In genomic region chr9:131291795-131292315, GRCh38 we compare ENCODE assay signal across 21 cellular contexts. TPM values are rescaled to one million over a fixed set of nuclear protein-coding genes. Genes with fewer than 3 reads are reported as not detected.
DNase-seq lines count a peak whose midpoint lies in the region; ATAC-seq, FAIRE-seq and TF ChIP-seq lines count a peak whose summit lies in the region.
"Had no signal": no experiment of that assay in that cellular context is flagged by ENCODE, and none has a peak within 500 bp of the region (broad histone marks: within the 10 kb centered on the region; RNA-seq: fewer than 3 reads in every experiment).

No MANE protein-coding gene starts in this region.

- no peaks in the 10 kb centered on the region for H3K9me3 Mint-ChIP-seq in stimulated activated effector memory CD8-positive, alpha-beta T cell treated with anti-CD3 and anti-CD28 coated beads, Interleukin-12 subunit alpha, Interleukin-12 subunit beta, amount 100 ng/mL, for 72 hours
- H3K9me3 Mint-ChIP-seq: CD14-positive monocyte; CD8-positive, alpha-beta T cell; GM23338 had no signal

- H3K4me2 ChIP-seq in HepG2 (ENCODE audit: low read depth, low read length) (no peak overlapping the region), K562 (ENCODE audit: insufficient read depth, low read length) (no peak overlapping the region)
- H3K4me2 ChIP-seq: A549, GM23338 had no signal

- DNase-seq in HepG2 (ENCODE audit: low spot score) = no peak
- DNase-seq in right lobe of liver = no peak
- no peak for DNase-seq in K562 (ENCODE audit: extremely low read depth in 1 of 4, low spot score in 3 of 4)
- DNase-seq in right cardiac atrium = peak in 1 of 3 donors; percentile 60
- no peak for DNase-seq in stimulated activated effector memory CD8-positive, alpha-beta T cell treated with anti-CD3 and anti-CD28 coated beads, Interleukin-12 subunit alpha, Interleukin-12 subunit beta, amount 100 ng/mL, for 72 hours (ENCODE audit: low spot score in 2 of 2)
- no peak for DNase-seq in NCI-H1417 (lab: John Stamatoyannopoulos, UW)
- no peak for DNase-seq in erythroblast (lab: John Stamatoyannopoulos, UW)
- DNase-seq: BE2C; CD8-positive, alpha-beta T cell; COR-L47; DMS153; DMS79 treated with DMSO at 0.1 percent for 48 hours; EL; H7 had no signal

- no peak overlapping the region for H3K4me3 Mint-ChIP-seq in stimulated activated effector memory CD8-positive, alpha-beta T cell treated with anti-CD3 and anti-CD28 coated beads, Interleukin-12 subunit alpha, Interleukin-12 subunit beta, amount 100 ng/mL, for 72 hours
- H3K4me3 Mint-ChIP-seq: CD14-positive monocyte; CD8-positive, alpha-beta T cell; GM23338 had no signal

- no peaks in the 10 kb centered on the region for H3K36me3 Mint-ChIP-seq in stimulated activated effector memory CD8-positive, alpha-beta T cell treated with anti-CD3 and anti-CD28 coated beads, Interleukin-12 subunit alpha, Interleukin-12 subunit beta, amount 100 ng/mL, for 72 hours
- H3K36me3 Mint-ChIP-seq: CD14-positive monocyte; CD8-positive, alpha-beta T cell had no signal

- H3K79me2 ChIP-seq in HepG2 (ENCODE audit: insufficient read depth, low read length) (no peaks in the 10 kb centered on the region), K562 (ENCODE audit: control insufficient read depth, insufficient read depth, low read length) (no peaks in the 10 kb centered on the region)

- H3K9me1 ChIP-seq in K562 (ENCODE audit: control insufficient read depth, insufficient read depth, low read length) = no peaks in the 10 kb centered on the region

- TF ChIP-seq EP300 in HepG2 (IDR thresholded peaks at IDR 0.05; ENCODE audit: low read depth in 2 of 2, low read length in 2 of 2) (no peak), HepG2 (CRISPR knock-in tag; IDR thresholded peaks at IDR 0.05; ENCODE audit: borderline replicate concordance) (no peak), K562 (IDR thresholded peaks at IDR 0.05; ENCODE audit: low read length) (no peak)

- H2AFZ ChIP-seq in HepG2 (ENCODE audit: low read length) (no peak overlapping the region), K562 (ENCODE audit: low read depth, low read length) (no peak overlapping the region)
- H2AFZ ChIP-seq: GM23338 had no signal

- ATAC-seq in HepG2 = no peak
- no peak for ATAC-seq in right lobe of liver
- no peak for ATAC-seq in K562
- ATAC-seq in right cardiac atrium = no peak
- no peak for ATAC-seq in stimulated activated effector memory CD8-positive, alpha-beta T cell treated with anti-CD3 and anti-CD28 coated beads, Interleukin-12 subunit alpha, Interleukin-12 subunit beta, amount 100 ng/mL, for 72 hours
- ATAC-seq: A549; CD8-positive, alpha-beta T cell; GM23338 had no signal

- no peak for FAIRE-seq in HepG2 (lab: Jason Lieb, UNC)
- no peak for FAIRE-seq in K562 (lab: Jason Lieb, UNC)
- FAIRE-seq: A549, D721Med, G401.6, GM12891 had no signal

- peaks cover 5% of the 10 kb centered on the region for H3K4me1 Mint-ChIP-seq in stimulated activated effector memory CD8-positive, alpha-beta T cell treated with anti-CD3 and anti-CD28 coated beads, Interleukin-12 subunit alpha, Interleukin-12 subunit beta, amount 100 ng/mL, for 72 hours

- H4K20me1 ChIP-seq in HepG2 (ENCODE audit: insufficient read depth, low read length) (no peaks in the 10 kb centered on the region), K562 (replicated peaks; ENCODE audit: control insufficient read depth, insufficient read depth, low read length) (no peaks in the 10 kb centered on the region)

- TF ChIP-seq POLR2A in HepG2 (IDR thresholded peaks at IDR 0.05; ENCODE audit: insufficient read depth in 1 of 2, low read depth in 2 of 2, low read length in 2 of 2) = no peak
- no peak for TF ChIP-seq POLR2A in right lobe of liver (IDR thresholded peaks at IDR 0.05)
- TF ChIP-seq POLR2A in K562 (conservative IDR thresholded peaks at IDR 0.05) = no peak
- no peak for TF ChIP-seq POLR2A in erythroblast (IDR thresholded peaks at IDR 0.05; ENCODE audit: low read length)

- intact Hi-C loops in HepG2 (cut with micrococcal nuclease; ENCODE audit: unreplicated experiment) (no loop called here), right lobe of liver (cut with DNase I) (no loop called here), K562 (cut with micrococcal nuclease) (no loop called here), right cardiac atrium (cut with DNase I) (no loop called here)

- H3K4me1 ChIP-seq in HepG2 (ENCODE audit: insufficient read depth, low read length) (peaks cover 33% of the 10 kb centered on the region), right lobe of liver (no peaks in the 10 kb centered on the region), K562 (replicated peaks in 1 of 2; ENCODE audit: control insufficient read depth in 2 of 2, insufficient read depth in 2 of 2, low read length in 2 of 2) (peaks cover under 1 to 45% of the 10 kb centered on the region in 2 experiments; a peak in 4 of 5 replicates), right cardiac atrium (ENCODE audit: control insufficient read depth, insufficient read depth, low read length) (peaks cover 2% of the 10 kb centered on the region)
- H3K4me1 ChIP-seq: A549 had no signal

- H3K27me3 ChIP-seq in HepG2 (ENCODE audit: control insufficient read depth in 1 of 2, insufficient read depth in 2 of 2, low read length in 2 of 2) (peaks cover 4 to 21% of the 10 kb centered on the region in 2 experiments; a peak in 3 of 5 replicates), right lobe of liver (no peaks in the 10 kb centered on the region), K562 (ENCODE audit: control insufficient read depth in 2 of 2, insufficient read depth in 2 of 2, low read length in 2 of 2) (no peaks in the 10 kb centered on the region), right cardiac atrium (ENCODE audit: control insufficient read depth, insufficient read depth) (no peaks in the 10 kb centered on the region)
- H3K27me3 ChIP-seq: BE2C had no signal

- no peak overlapping the region for H3K9ac ChIP-seq in HepG2 (ENCODE audit: insufficient read depth, low read depth, low read length)
- H3K9ac ChIP-seq in K562 (ENCODE audit: insufficient read depth in 1 of 2, low read depth in 2 of 2, low read length in 2 of 2) = no peak overlapping the region; a peak in 1 of 4 replicates

- BruUV-seq in HepG2 (replicated peaks; lab: Mats Ljungman, UMichigan) (no TSS peak), K562 (replicated peaks; lab: Mats Ljungman, UMichigan) (no TSS peak)

- no peak overlapping the region for H3K27ac Mint-ChIP-seq in stimulated activated effector memory CD8-positive, alpha-beta T cell treated with anti-CD3 and anti-CD28 coated beads, Interleukin-12 subunit alpha, Interleukin-12 subunit beta, amount 100 ng/mL, for 72 hours
- H3K27ac Mint-ChIP-seq: CD8-positive, alpha-beta T cell; GM23338 had no signal

- H3K36me3 ChIP-seq in HepG2 (replicated peaks in 1 of 2; ENCODE audit: control insufficient read depth in 1 of 2, insufficient read depth in 2 of 2, low read length in 2 of 2) (no peaks in the 10 kb centered on the region), right lobe of liver (no peaks in the 10 kb centered on the region), K562 (ENCODE audit: control insufficient read depth, insufficient read depth, low read length) (no peaks in the 10 kb centered on the region)

- TF ChIP-seq RAD21 in HepG2 (CRISPR knock-in tag; IDR thresholded peaks at IDR 0.05) (no peak), K562 (CRISPR knock-in tag; conservative IDR thresholded peaks at IDR 0.05 in 1 of 2, IDR thresholded peaks at IDR 0.05 in 1 of 2) (no peak)

- POLR2A ChIA-PET in HepG2 (lab: Yijun Ruan, JAX) = no interaction called here
- POLR2A ChIA-PET in K562 (lab: Yijun Ruan, JAX) = interaction anchor here (0.5 to 1.3 kb wide), 3 partner anchors 13 to 1040 kb away, joined by 3 read pairs; no protein-coding TSS in a partner anchor

- TF ChIP-seq CTCF in HepG2 (CRISPR knock-in tag; IDR thresholded peaks at IDR 0.05) = no peak
- TF ChIP-seq CTCF in right lobe of liver (IDR thresholded peaks at IDR 0.05) = no peak
- TF ChIP-seq CTCF in K562 (IDR thresholded peaks at IDR 0.05 in 2 of 3, conservative IDR thresholded peaks at IDR 0.05 in 1 of 3; ENCODE audit: insufficient read depth in 2 of 3, low read depth in 1 of 3, low read length in 3 of 3) = no peak

- H3K9me3 ChIP-seq in HepG2 (ENCODE audit: low read length) (no peaks in the 10 kb centered on the region), right lobe of liver (no peaks in the 10 kb centered on the region), K562 (replicated peaks; ENCODE audit: control insufficient read depth, insufficient read depth, low read depth, low read length) (no peaks in the 10 kb centered on the region), right cardiac atrium (ENCODE audit: control insufficient read depth, low read length) (no peaks in the 10 kb centered on the region)
- H3K9me3 ChIP-seq: A549, BE2C had no signal

- 63% methylated on average over 3 of the region's 7 CpGs for WGBS in HepG2 (ENCODE audit: low lambda C conversion rate)
- 70% methylated on average over 4 of the region's 7 CpGs for WGBS in right lobe of liver (ENCODE audit: insufficient coverage, low coverage, low lambda C conversion rate, missing lambda C conversion rate)
- WGBS in K562 (ENCODE audit: insufficient coverage, low coverage, missing lambda C conversion rate) = 57% methylated on average over 7 of the region's 7 CpGs
- 74% methylated on average over 7 of the region's 7 CpGs for WGBS in right cardiac atrium

- H3K4me3 ChIP-seq in HepG2 (replicated peaks in 1 of 3; ENCODE audit: insufficient read depth in 1 of 3, low read depth in 2 of 3, low read length in 3 of 3) = no peak overlapping the region
- H3K4me3 ChIP-seq in right lobe of liver = no peak overlapping the region
- no peak overlapping the region for H3K4me3 ChIP-seq in K562
- no peak overlapping the region for H3K4me3 ChIP-seq in right cardiac atrium (ENCODE audit: low read length)
- H3K4me3 ChIP-seq: A549, GM23338 had no signal

- in situ Hi-C loops in HepG2 (cut with HindIII; ENCODE audit: extremely low pct_ligation_motif_present, low pct_unique_long_range_greater_than_20kb) = no loop called here
- in situ Hi-C loops in K562 (cut with MboI) = no loop called here

- CTCF ChIA-PET in HepG2 (lab: Yijun Ruan, JAX; ENCODE audit: low intra/inter-chr PET ratio, low total read pairs) = no interaction called here
- CTCF ChIA-PET in K562 (lab: Yijun Ruan, JAX; ENCODE audit: low intra/inter-chr PET ratio) = no interaction called here

- H3K27ac ChIP-seq in HepG2 (ENCODE audit: extremely low read length, insufficient read depth, low read length) = no peak overlapping the region
- H3K27ac ChIP-seq in right lobe of liver = no peak overlapping the region
- no peak overlapping the region for H3K27ac ChIP-seq in K562 (ENCODE audit: extremely low read depth, low read depth, low read length)
- H3K27ac ChIP-seq in right cardiac atrium (ENCODE audit: low read length) = peak overlapping the region; percentile 61
- H3K27ac ChIP-seq: A549, HL-60 had no signal

RNA-seq across cellular contexts. Expression of gene PLPP7, which starts 2.3 kb away (rescaled TPM):
- total RNA-seq in HepG2 (2016; rRNA removed; fragmentation: Illumina TruSeq; extraction: Trizol) (0.66 and 1.2 TPM in 2 replicates), right lobe of liver (under 1 TPM in 5 of 6 experiments, not detected in 1; 0.11 to 0.43 (median 0.22) TPM), K562 (2014; rRNA removed) (0.23 and 0.65 TPM in 2 replicates), K562 (2014; rRNA removed; fragmentation: Illumina TruSeq; extraction: Trizol) (not detected in 2 replicates), K562 (2015; rRNA removed; fragmentation: Illumina TruSeq; extraction: Trizol) (0.18 and 0.30 TPM in 2 replicates), K562 (2021) (0.56 and 0.93 TPM in 2 replicates), right cardiac atrium (100 to 1,000 TPM in 3 of 4 donors, 10 to 100 TPM in 1; 96.3 to 126 (median 106) TPM)
- total RNA-seq in HepG2 (2016; cell fraction: cytosol; rRNA removed; fragmentation: Illumina TruSeq; extraction: Trizol; ENCODE audit: low read depth) = 1.1 TPM in 2 replicates
- 0.85 and 1.0 TPM in 2 replicates for total RNA-seq in HepG2 (2016; cell fraction: insoluble cytoplasmic fraction; rRNA removed; fragmentation: Illumina TruSeq; extraction: Trizol)
- 1.7 TPM in 2 replicates for total RNA-seq in HepG2 (2016; cell fraction: membrane; rRNA removed; fragmentation: Illumina TruSeq; extraction: Trizol)
- 0.28 and 1.4 TPM in 2 replicates for total RNA-seq in HepG2 (2016; cell fraction: nucleus; rRNA removed; fragmentation: Illumina TruSeq; extraction: Trizol)
- polyA plus RNA-seq in HepG2 (2011; rRNA removed) (0.33 and 0.67 TPM in 2 replicates), K562 (2011; rRNA removed) (0.18 and 0.41 TPM in 2 replicates), K562 (2014; fragmentation: Illumina TruSeq; extraction: Trizol) (0.09 and 0.37 TPM in 2 replicates), K562 (2014; fragmentation: Nextera tagmentation; extraction: Ambion mirVana) (not detected), K562 (2014; rRNA removed) (0.86 TPM in 1 of 2 replicates, not detected in the other), right cardiac atrium (160 TPM)
- polyA plus RNA-seq in HepG2 (2011; cell fraction: cytosol; rRNA removed) = 0.47 and 1.0 TPM in 2 replicates
- 0.66 and 0.87 TPM in 2 replicates for polyA plus RNA-seq in HepG2 (2011; cell fraction: nucleus; rRNA removed)
- polyA plus RNA-seq in HepG2 (2012) = 0.69 and 0.78 TPM in 2 replicates
- polyA plus RNA-seq in HepG2 (2016; cell fraction: cytosol; fragmentation: Illumina TruSeq; extraction: Trizol; ENCODE audit: low read depth) = 1.2 and 1.6 TPM in 2 replicates
- 0.74 and 0.82 TPM in 2 replicates for polyA plus RNA-seq in HepG2 (2016; cell fraction: insoluble cytoplasmic fraction; fragmentation: Illumina TruSeq; extraction: Trizol; ENCODE audit: low read depth)
- 1.7 TPM in 2 replicates for polyA plus RNA-seq in HepG2 (2016; cell fraction: membrane; fragmentation: Illumina TruSeq; extraction: Trizol; ENCODE audit: low read depth)
- polyA plus RNA-seq in HepG2 (2016; cell fraction: nucleus; fragmentation: Illumina TruSeq; extraction: Trizol; ENCODE audit: insufficient read depth, low read depth) = 0.56 and 0.57 TPM in 2 replicates
- polyA minus RNA-seq in HepG2 (2011; rRNA and poly(A)+ RNA removed; ENCODE audit: low replicate concordance) = 0.16 and 1.9 TPM in 2 replicates
- polyA minus RNA-seq in HepG2 (2011; cell fraction: cytosol; rRNA and poly(A)+ RNA removed) = 0.70 and 0.79 TPM in 2 replicates
- 0.52 and 1.1 TPM in 2 replicates for polyA minus RNA-seq in HepG2 (2011; cell fraction: nucleus; rRNA and poly(A)+ RNA removed)
- 0.49 TPM in 1 of 2 replicates, not detected in the other for total RNA-seq in K562 (2011; cell fraction: chromatin; rRNA removed; ENCODE audit: low replicate concordance)
- 1.1 and 1.2 TPM in 2 replicates for total RNA-seq in K562 (2011; cell fraction: nucleolus; rRNA removed)
- 0.66 and 0.99 TPM in 2 replicates for total RNA-seq in K562 (2011; cell fraction: nucleoplasm; rRNA removed)
- 0.48 and 0.50 TPM in 2 replicates for polyA plus RNA-seq in K562 (2011; cell fraction: cytosol; rRNA removed)
- polyA plus RNA-seq in K562 (2011; cell fraction: nucleus; rRNA removed) = 0.68 and 0.87 TPM in 2 replicates
- 0.64 and 1.3 TPM in 2 replicates for polyA plus RNA-seq in K562 (2012)
- 0.09 and 0.11 TPM in 2 replicates for polyA minus RNA-seq in K562 (2011; rRNA and poly(A)+ RNA removed)
- polyA minus RNA-seq in K562 (2011; cell fraction: cytosol; rRNA and poly(A)+ RNA removed) = not detected in 2 replicates
- 0.13 and 1.00 TPM in 2 replicates for polyA minus RNA-seq in K562 (2011; cell fraction: nucleus; rRNA and poly(A)+ RNA removed)
- total RNA-seq: CD8-positive, alpha-beta T cell had no signal

RNA-seq across cellular contexts. Expression of gene FAM78A, which starts 15.5 kb away (rescaled TPM):
- total RNA-seq in HepG2 (2016; rRNA removed; fragmentation: Illumina TruSeq; extraction: Trizol) (0.14 and 0.18 TPM in 2 replicates), right lobe of liver (1 to 10 TPM in 4 of 6 experiments, under 1 TPM in 2; 0.92 to 2.4 (median 1.6) TPM), K562 (2014; rRNA removed) (55.5 and 85.8 TPM in 2 replicates), K562 (2014; rRNA removed; fragmentation: Illumina TruSeq; extraction: Trizol) (23.7 and 28.6 TPM in 2 replicates), K562 (2015; rRNA removed; fragmentation: Illumina TruSeq; extraction: Trizol) (55.6 and 55.9 TPM in 2 replicates), K562 (2021) (103 and 105 TPM in 2 replicates), right cardiac atrium (10 to 100 TPM; 37.9 to 63.8 (median 53.9) TPM)
- not detected in 2 replicates for total RNA-seq in HepG2 (2016; cell fraction: cytosol; rRNA removed; fragmentation: Illumina TruSeq; extraction: Trizol; ENCODE audit: low read depth)
- 0.15 and 0.26 TPM in 2 replicates for total RNA-seq in HepG2 (2016; cell fraction: insoluble cytoplasmic fraction; rRNA removed; fragmentation: Illumina TruSeq; extraction: Trizol)
- 0.15 TPM in 1 of 2 replicates, not detected in the other for total RNA-seq in HepG2 (2016; cell fraction: membrane; rRNA removed; fragmentation: Illumina TruSeq; extraction: Trizol)
- 0.50 and 0.68 TPM in 2 replicates for total RNA-seq in HepG2 (2016; cell fraction: nucleus; rRNA removed; fragmentation: Illumina TruSeq; extraction: Trizol)
- polyA plus RNA-seq in HepG2 (2011; rRNA removed) (0.51 and 0.62 TPM in 2 replicates), K562 (2011; rRNA removed) (29.9 and 50.1 TPM in 2 replicates), K562 (2014; fragmentation: Illumina TruSeq; extraction: Trizol) (65.0 and 68.7 TPM in 2 replicates), K562 (2014; fragmentation: Nextera tagmentation; extraction: Ambion mirVana) (1 to 10 TPM in 1 of 2 experiments, under 1 TPM in 1; 0.56 to 1.2 TPM), K562 (2014; rRNA removed) (55.2 and 59.6 TPM in 2 replicates), right cardiac atrium (50.7 TPM)
- 0.37 and 0.43 TPM in 2 replicates for polyA plus RNA-seq in HepG2 (2011; cell fraction: cytosol; rRNA removed)
- 0.63 and 0.69 TPM in 2 replicates for polyA plus RNA-seq in HepG2 (2011; cell fraction: nucleus; rRNA removed)
- polyA plus RNA-seq in HepG2 (2012) = 0.25 and 0.30 TPM in 2 replicates
- polyA plus RNA-seq in HepG2 (2016; cell fraction: cytosol; fragmentation: Illumina TruSeq; extraction: Trizol; ENCODE audit: low read depth) = 0.03 and 0.11 TPM in 2 replicates
- polyA plus RNA-seq in HepG2 (2016; cell fraction: insoluble cytoplasmic fraction; fragmentation: Illumina TruSeq; extraction: Trizol; ENCODE audit: low read depth) = 0.12 and 0.21 TPM in 2 replicates
- polyA plus RNA-seq in HepG2 (2016; cell fraction: membrane; fragmentation: Illumina TruSeq; extraction: Trizol; ENCODE audit: low read depth) = 0.07 and 0.10 TPM in 2 replicates
- polyA plus RNA-seq in HepG2 (2016; cell fraction: nucleus; fragmentation: Illumina TruSeq; extraction: Trizol; ENCODE audit: insufficient read depth, low read depth) = 0.11 and 0.22 TPM in 2 replicates
- 0.62 and 23.9 TPM in 2 replicates for polyA minus RNA-seq in HepG2 (2011; rRNA and poly(A)+ RNA removed; ENCODE audit: low replicate concordance)
- 0.26 and 0.49 TPM in 2 replicates for polyA minus RNA-seq in HepG2 (2011; cell fraction: cytosol; rRNA and poly(A)+ RNA removed)
- polyA minus RNA-seq in HepG2 (2011; cell fraction: nucleus; rRNA and poly(A)+ RNA removed) = 0.12 and 0.13 TPM in 2 replicates
- 38.6 and 86.5 TPM in 2 replicates for total RNA-seq in K562 (2011; cell fraction: chromatin; rRNA removed; ENCODE audit: low replicate concordance)
- 61.2 and 70.5 TPM in 2 replicates for total RNA-seq in K562 (2011; cell fraction: nucleolus; rRNA removed)
- 59.7 and 74.0 TPM in 2 replicates for total RNA-seq in K562 (2011; cell fraction: nucleoplasm; rRNA removed)
- 60.0 and 102 TPM in 2 replicates for polyA plus RNA-seq in K562 (2011; cell fraction: cytosol; rRNA removed)
- 43.9 and 60.4 TPM in 2 replicates for polyA plus RNA-seq in K562 (2011; cell fraction: nucleus; rRNA removed)
- polyA plus RNA-seq in K562 (2012) = 66.9 and 81.0 TPM in 2 replicates
- polyA minus RNA-seq in K562 (2011; rRNA and poly(A)+ RNA removed) = 23.2 and 33.4 TPM in 2 replicates
- 57.5 and 69.4 TPM in 2 replicates for polyA minus RNA-seq in K562 (2011; cell fraction: cytosol; rRNA and poly(A)+ RNA removed)
- polyA minus RNA-seq in K562 (2011; cell fraction: nucleus; rRNA and poly(A)+ RNA removed) = 13.3 and 20.8 TPM in 2 replicates

Comparison
In these comparisons a context has a peak if more than half of its experiments do, and no peak if none do; other contexts are left out.
1. RNA of gene PLPP7, which starts 2.3 kb away (total RNA-seq): 96.3 to 126 TPM in right cardiac atrium; 0.28 to 1.7 TPM in HepG2, 0.18 to 1.2 TPM in K562 and 0.11 to 0.43 TPM in right lobe of liver; every median in the first group is over 10 times any median in the second.
2. RNA of gene FAM78A, which starts 15.5 kb away (total RNA-seq): 23.7 to 105 TPM in K562 and 37.9 to 63.8 TPM in right cardiac atrium; 0.92 to 2.4 TPM in right lobe of liver and 0.14 to 0.68 TPM in HepG2; every median in the first group is over 4 times any median in the second.
3. Of the 241 proteins assayed by ChIP-seq in both HepG2 and K562: peak only in HepG2: none; only in K562: ADNP, KDM1A and MAX; in both: none; in neither: 238.